8 cellular contexts compared by ENCODE assay signal in genomic region chr17:7314719-7315569, GRCh38. TPM values are rescaled to one million over a fixed set of nuclear protein-coding genes. Genes with fewer than 3 reads are reported as not detected.
A peak's percentile ranks its signal among the peaks of the same experiment; 100 is the strongest.
DNase-seq lines count a peak whose midpoint lies in the region; ATAC-seq and TF ChIP-seq lines count a peak whose summit lies in the region.

A gene with protein sequence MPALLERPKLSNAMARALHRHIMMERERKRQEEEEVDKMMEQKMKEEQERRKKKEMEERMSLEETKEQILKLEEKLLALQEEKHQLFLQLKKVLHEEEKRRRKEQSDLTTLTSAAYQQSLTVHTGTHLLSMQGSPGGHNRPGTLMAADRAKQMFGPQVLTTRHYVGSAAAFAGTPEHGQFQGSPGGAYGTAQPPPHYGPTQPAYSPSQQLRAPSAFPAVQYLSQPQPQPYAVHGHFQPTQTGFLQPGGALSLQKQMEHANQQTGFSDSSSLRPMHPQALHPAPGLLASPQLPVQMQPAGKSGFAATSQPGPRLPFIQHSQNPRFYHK (minus strand): TSS chr17:7315360. CDS start chr17:7315052, 308 bp downstream.

- peak within 1 kb of the TSS; percentile 93 for H3K27ac Mint-ChIP-seq in Caco-2 (ENCODE audit: unreplicated experiment)
- H3K27ac Mint-ChIP-seq in activated T-cell treated with anti-CD3 and anti-CD28 coated beads, Interleukin-2, amount 50 U/mL, for 24 hours = peak within 1 kb of the TSS; percentile 99

- peaks cover 3% of the 10 kb centered on the region for H3K36me3 ChIP-seq in Caco-2 (ENCODE audit: control insufficient read depth, insufficient read depth, low read length)
- H3K36me3 ChIP-seq in HUES48 (ENCODE audit: control insufficient read depth, insufficient read depth, low read length) = peaks cover 73% of the 10 kb centered on the region
- peaks cover 26% of the 10 kb centered on the region for H3K36me3 ChIP-seq in PC-3 (ENCODE audit: low read depth, low read length)

- ATAC-seq in GM21367 (IDR thresholded peaks at IDR 0.05; ENCODE audit: unreplicated experiment) = peak; percentile 50
- peak; percentile 82 for ATAC-seq in PC-3

- peaks cover 18% of the 10 kb centered on the region for H3K4me1 Mint-ChIP-seq in Caco-2 (ENCODE audit: low read depth, unreplicated experiment)
- H3K4me1 Mint-ChIP-seq in activated T-cell treated with anti-CD3 and anti-CD28 coated beads, Interleukin-2, amount 50 U/mL, for 24 hours (ENCODE audit: low read depth) = peaks cover 53% of the 10 kb centered on the region

- H3K27ac ChIP-seq in HUES48 (ENCODE audit: low read depth, low read length) (peak within 1 kb of the TSS; percentile 93), PC-3 (ENCODE audit: low read length) (peak within 1 kb of the TSS; percentile 58)

- peak within 1 kb of the TSS; percentile 72 for H2AFZ ChIP-seq in PC-3 (ENCODE audit: low read length)

- H3K36me3 Mint-ChIP-seq in Caco-2 (ENCODE audit: insufficient read depth, unreplicated experiment) = peaks cover 50% of the 10 kb centered on the region
- H3K36me3 Mint-ChIP-seq in activated T-cell treated with anti-CD3 and anti-CD28 coated beads, Interleukin-2, amount 50 U/mL, for 24 hours (ENCODE audit: low read depth) = peaks cover 94% of the 10 kb centered on the region

- peak within 1 kb of the TSS; percentile 66 for H3K9ac ChIP-seq in HUES48 (ENCODE audit: low read depth, low read length)
- peak within 1 kb of the TSS; percentile 84 for H3K9ac ChIP-seq in PC-3 (ENCODE audit: low read length)

- CTCF ChIA-PET in Caco-2 (lab: Charles Lee) = no interaction called here
- CTCF ChIA-PET in PC-3 (lab: Charles Lee) = no interaction called here

- peak within 1 kb of the TSS; percentile 82 for H3K4me3 ChIP-seq in Caco-2 (ENCODE audit: low read depth, low read length)
- H3K4me3 ChIP-seq in HUES48 (ENCODE audit: low read depth, low read length) = peak within 1 kb of the TSS; percentile 80
- H3K4me3 ChIP-seq in PC-3 (ENCODE audit: low read length) = peak within 1 kb of the TSS; percentile 86
- peak within 1 kb of the TSS; percentile 86 for H3K4me3 ChIP-seq in epithelial cell of proximal tubule (ENCODE audit: low read depth, low read length)

- no TSS peak for BruUV-seq in Caco-2 (replicated peaks; lab: Mats Ljungman, UMichigan)
- no TSS peak for BruUV-seq in PC-3 (replicated peaks; lab: Mats Ljungman, UMichigan)

- no peaks in the 10 kb centered on the region for H3K27me3 Mint-ChIP-seq in Caco-2 (ENCODE audit: insufficient read depth, unreplicated experiment)
- no peaks in the 10 kb centered on the region for H3K27me3 Mint-ChIP-seq in activated T-cell treated with anti-CD3 and anti-CD28 coated beads, Interleukin-2, amount 50 U/mL, for 24 hours

- intact Hi-C loops in Caco-2 (cut with micrococcal nuclease; ENCODE audit: unreplicated experiment) = loop anchor here (2.0 kb wide), 1 partner anchor 14 kb away; the partner anchor contains the start of gene NEURL4
- intact Hi-C loops in PC-3 (cut with micrococcal nuclease) = no loop called here

- peak within 1 kb of the TSS; percentile 96 for H3K4me2 ChIP-seq in PC-3 (ENCODE audit: low read length)

- POLR2A ChIA-PET in Caco-2 (lab: Charles Lee) = interaction anchor here (0.6 to 1.0 kb wide), 3 partner anchors 14 to 32 kb away, joined by 3 read pairs; partner anchors contain the start of gene NEURL4
- POLR2A ChIA-PET in PC-3 (lab: Charles Lee; ENCODE audit: unreplicated experiment) = interaction anchor here (0.5 kb wide), 1 partner anchor 46 kb away, joined by 16 read pairs; no protein-coding TSS in a partner anchor

- H3F3A ChIP-seq in PC-3 (ENCODE audit: low read length, unreplicated experiment) = peaks cover 12% of the 10 kb centered on the region

- peaks cover 33% of the 10 kb centered on the region for H4K20me1 ChIP-seq in PC-3 (ENCODE audit: low read length)

- no peak for TF ChIP-seq CTCF in Caco-2 (IDR thresholded peaks at IDR 0.05; ENCODE audit: insufficient read depth in 1 of 2, low read depth in 1 of 2, low read length in 1 of 2, severe bottlenecking in 1 of 2, unreplicated experiment in 1 of 2)
- no peak for TF ChIP-seq CTCF in PC-3 (conservative IDR thresholded peaks at IDR 0.05; ENCODE audit: low read depth, low read length)
- no peak for TF ChIP-seq CTCF in epithelial cell of proximal tubule (conservative IDR thresholded peaks at IDR 0.05; ENCODE audit: low read depth, low read length)

- H3K4me1 ChIP-seq in Caco-2 (peaks cover 4% of the 10 kb centered on the region; the same call in 1 of the 2 replicates), HUES48 (ENCODE audit: control insufficient read depth, insufficient read depth, low read length) (peaks cover 6% of the 10 kb centered on the region; the same call in 1 of the 2 replicates), PC-3 (ENCODE audit: insufficient read depth, low read length) (peaks cover 17% of the 10 kb centered on the region; the same call in 1 of the 2 replicates)

- H3K9me3 ChIP-seq in Caco-2 (no peaks in the 10 kb centered on the region), HUES48 (ENCODE audit: control insufficient read depth, insufficient read depth, low read length) (no peaks in the 10 kb centered on the region), PC-3 (ENCODE audit: low read length) (no peaks in the 10 kb centered on the region)

- H3K9me3 Mint-ChIP-seq in Caco-2 (ENCODE audit: unreplicated experiment) = no peaks in the 10 kb centered on the region
- H3K9me3 Mint-ChIP-seq in activated T-cell treated with anti-CD3 and anti-CD28 coated beads, Interleukin-2, amount 50 U/mL, for 24 hours = no peaks in the 10 kb centered on the region

- H3K27me3 ChIP-seq in Caco-2 (replicated peaks; ENCODE audit: control insufficient read depth, insufficient read depth, low read length) (no peaks in the 10 kb centered on the region), HUES48 (ENCODE audit: control insufficient read depth, insufficient read depth, low read length) (no peaks in the 10 kb centered on the region), PC-3 (ENCODE audit: low read length) (no peaks in the 10 kb centered on the region)

- H3K4me3 Mint-ChIP-seq in Caco-2 (ENCODE audit: unreplicated experiment) = peak within 1 kb of the TSS; percentile 82
- H3K4me3 Mint-ChIP-seq in activated T-cell treated with anti-CD3 and anti-CD28 coated beads, Interleukin-2, amount 50 U/mL, for 24 hours = peak within 1 kb of the TSS; percentile 88

- no peaks in the 10 kb centered on the region for H3K9me2 ChIP-seq in PC-3 (replicated peaks; ENCODE audit: low read length)

- peak; percentile 81 to 86 for DNase-seq in Caco-2
- DNase-seq in PC-3 = peak; percentile 83
- peak; percentile 97 for DNase-seq in activated T-cell treated with anti-CD3 and anti-CD28 coated beads, Interleukin-2, amount 50 U/mL, for 24 hours
- no peak for DNase-seq in epithelial cell of proximal tubule (ENCODE audit: low read depth)
- peak; percentile 94 for DNase-seq in mucosa of gallbladder (ENCODE audit: low spot score)
- peak; percentile 83 to 90 for DNase-seq in stimulated activated CD8-positive, alpha-beta memory T cell treated with anti-CD3 and anti-CD28 coated beads, Interleukin-4, amount 100 ng/mL, for 1 hour (ENCODE audit: low read depth in 2 of 2, low spot score in 1 of 2)

- peaks cover 26% of the 10 kb centered on the region for H3K79me2 ChIP-seq in PC-3 (ENCODE audit: low read length)

RNA-seq across cellular contexts. Expression of the gene that starts here (rescaled TPM):
- 36.0 and 39.2 TPM in 2 replicates for total RNA-seq in Caco-2 (2022)
- 30.8 and 45.8 TPM in 2 replicates for total RNA-seq in PC-3 (2014; rRNA removed)
- total RNA-seq in epithelial cell of proximal tubule = 91.5 and 104 TPM in 2 replicates
- 71.8 TPM for total RNA-seq in mucosa of gallbladder
